In genomic region chr7:96985992-96986391, GRCh38 we compare ENCODE assay signal across 38 cellular contexts. TPM values are rescaled to one million over a fixed set of nuclear protein-coding genes. Genes with fewer than 3 reads are reported as not detected.
"Had no signal": no experiment of that assay in that cellular context is flagged by ENCODE, and none has a peak within 500 bp of the region (broad histone marks: within the 10 kb centered on the region; RNA-seq: fewer than 3 reads in every experiment).

No MANE protein-coding gene starts in this region.

- H3K4me2 ChIP-seq: KMS-11 had no signal

- H3K36me3 ChIP-seq: MG63 had no signal

- H3K9ac ChIP-seq: KMS-11 had no signal

- H3K9me3 ChIP-seq: MG63 had no signal

- H3K27ac ChIP-seq: KMS-11 had no signal

- H3K4me3 ChIP-seq: MG63 had no signal

- DNase-seq: Karpas-422, Kasumi-1, KG1, MG63, MM.1S, MV-4-11, NCI-H1048, NCI-H1092, NCI-H1092 treated with DMSO at 0.1 percent for 48 hours, NCI-H1105, NCI-H1105 treated with DMSO at 0.1 percent for 48 hours, NCI-H1417, NCI-H1417 treated with DMSO at 0.1 percent for 48 hours, NCI-H1436, NCI-H1436 treated with DMSO at 0.1 percent for 48 hours, NCI-H146, NCI-H1694, NCI-H1694 treated with DMSO at 0.1 percent for 48 hours, NCI-H187, NCI-H187 treated with DMSO at 0.1 percent for 48 hours, NCI-H1930, NCI-H2029, NCI-H2029 treated with DMSO at 0.1 percent for 48 hours, NCI-H2081, NCI-H2081 treated with DMSO at 0.1 percent for 48 hours, NCI-H2107, NCI-H2171, NCI-H2171 treated with DMSO at 0.1 percent for 48 hours, NCI-H2227 treated with DMSO at 0.1 percent for 48 hours, NCI-H226, NCI-H345, NCI-H446, NCI-H446 treated with DMSO at 0.1 percent for 48 hours, NCI-H510A had no signal

RNA-seq across cellular contexts. Expression of gene DLX6, which starts 19.4 kb away (rescaled TPM):
- total RNA-seq: MCF 10A had no signal

RNA-seq across cellular contexts. Expression of gene DLX5, which starts 38.6 kb away (rescaled TPM):
- total RNA-seq: LHCN-M2, MCF 10A, NCI-H460 had no signal
